In the genomic region with DNA sequence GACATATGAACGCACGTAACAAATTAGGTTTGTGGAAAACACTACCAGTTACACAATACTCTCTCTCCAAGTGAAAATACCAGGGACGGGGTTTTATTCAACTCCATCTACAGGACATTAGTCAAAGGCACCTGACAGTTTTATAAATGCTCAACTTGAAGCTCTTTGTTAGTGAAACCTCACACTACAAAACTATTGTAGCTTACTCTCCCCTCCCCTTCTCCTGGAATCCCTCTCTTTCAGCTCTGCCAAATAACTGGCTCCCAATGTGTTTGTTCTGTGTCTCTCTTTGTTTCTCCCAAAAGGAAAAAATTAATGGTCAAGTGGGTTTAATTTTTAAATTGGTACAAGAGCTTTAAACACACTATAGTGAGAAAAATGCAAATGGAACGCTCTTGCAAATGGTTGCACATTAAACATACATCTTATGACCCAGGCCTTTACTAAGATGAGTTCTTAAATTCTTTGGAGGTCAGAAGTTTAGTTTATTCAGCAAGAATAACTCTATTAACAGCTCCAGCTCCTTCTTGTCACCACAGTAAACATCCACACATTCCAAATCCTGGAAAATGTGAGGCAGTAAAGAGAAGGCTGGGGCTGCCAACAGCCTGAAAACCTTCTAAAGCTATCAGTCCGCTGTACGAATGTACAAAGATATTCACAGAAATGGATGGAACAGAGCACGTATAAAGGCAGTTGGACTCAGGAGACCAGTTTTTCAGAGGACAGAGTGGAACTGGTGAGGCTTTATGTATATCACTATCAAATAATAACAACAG, we compare ENCODE assay signal across 2 cellular contexts.
TF ChIP-seq lines count a peak whose summit lies in the region.

No MANE protein-coding gene starts in this region.

TF ChIP-seq in liver, 16 proteins besides CTCF, POLR2A, EP300 and RAD21:
- TF ChIP-seq NR2F2 (IDR thresholded peaks at IDR 0.05) (peak; percentile 32), YY1 (IDR thresholded peaks at IDR 0.05) (no peak), RXRA (IDR thresholded peaks at IDR 0.05) (peak in 1 of 2 donors; percentile 11), JUND (IDR thresholded peaks at IDR 0.05) (peak in 1 of 2 donors; percentile 63), FOXA2 (IDR thresholded peaks at IDR 0.05) (no peak)
- TF ChIP-seq, protein P1, sequence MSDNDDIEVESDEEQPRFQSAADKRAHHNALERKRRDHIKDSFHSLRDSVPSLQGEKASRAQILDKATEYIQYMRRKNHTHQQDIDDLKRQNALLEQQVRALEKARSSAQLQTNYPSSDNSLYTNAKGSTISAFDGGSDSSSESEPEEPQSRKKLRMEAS (IDR thresholded peaks at IDR 0.05): no peak
TF ChIP-seq in liver: peak in this region for 3.

TF ChIP-seq in HepG2, 621 proteins besides CTCF, POLR2A, EP300 and RAD21:
- TF ChIP-seq DR1 (CRISPR knock-in tag; IDR thresholded peaks at IDR 0.05) (no peak), MLLT10 (CRISPR knock-in tag; IDR thresholded peaks at IDR 0.05) (no peak), MYC (CRISPR knock-in tag; IDR thresholded peaks at IDR 0.05; ENCODE audit: borderline replicate concordance) (no peak), RELA (CRISPR knock-in tag; IDR thresholded peaks at IDR 0.05) (no peak), PHF20 (CRISPR knock-in tag; IDR thresholded peaks at IDR 0.05) (no peak), ZNF354B (CRISPR knock-in tag; IDR thresholded peaks at IDR 0.05) (no peak), ZNF557 (CRISPR knock-in tag; IDR thresholded peaks at IDR 0.05) (no peak), NFATC3 (CRISPR knock-in tag; IDR thresholded peaks at IDR 0.05) (no peak), MAFG (CRISPR knock-in tag; IDR thresholded peaks at IDR 0.05) (no peak), SRSF9 (IDR thresholded peaks at IDR 0.05; ENCODE audit: borderline replicate concordance, insufficient read depth, low read depth, low read length, poor library complexity, severe bottlenecking) (no peak), ZFP41 (CRISPR knock-in tag; IDR thresholded peaks at IDR 0.05; ENCODE audit: borderline replicate concordance) (no peak)
- TF ChIP-seq, protein P2, sequence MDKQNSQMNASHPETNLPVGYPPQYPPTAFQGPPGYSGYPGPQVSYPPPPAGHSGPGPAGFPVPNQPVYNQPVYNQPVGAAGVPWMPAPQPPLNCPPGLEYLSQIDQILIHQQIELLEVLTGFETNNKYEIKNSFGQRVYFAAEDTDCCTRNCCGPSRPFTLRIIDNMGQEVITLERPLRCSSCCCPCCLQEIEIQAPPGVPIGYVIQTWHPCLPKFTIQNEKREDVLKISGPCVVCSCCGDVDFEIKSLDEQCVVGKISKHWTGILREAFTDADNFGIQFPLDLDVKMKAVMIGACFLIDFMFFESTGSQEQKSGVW (CRISPR knock-in tag; IDR thresholded peaks at IDR 0.05; ENCODE audit: borderline replicate concordance): no peak
- TF ChIP-seq, protein P3, sequence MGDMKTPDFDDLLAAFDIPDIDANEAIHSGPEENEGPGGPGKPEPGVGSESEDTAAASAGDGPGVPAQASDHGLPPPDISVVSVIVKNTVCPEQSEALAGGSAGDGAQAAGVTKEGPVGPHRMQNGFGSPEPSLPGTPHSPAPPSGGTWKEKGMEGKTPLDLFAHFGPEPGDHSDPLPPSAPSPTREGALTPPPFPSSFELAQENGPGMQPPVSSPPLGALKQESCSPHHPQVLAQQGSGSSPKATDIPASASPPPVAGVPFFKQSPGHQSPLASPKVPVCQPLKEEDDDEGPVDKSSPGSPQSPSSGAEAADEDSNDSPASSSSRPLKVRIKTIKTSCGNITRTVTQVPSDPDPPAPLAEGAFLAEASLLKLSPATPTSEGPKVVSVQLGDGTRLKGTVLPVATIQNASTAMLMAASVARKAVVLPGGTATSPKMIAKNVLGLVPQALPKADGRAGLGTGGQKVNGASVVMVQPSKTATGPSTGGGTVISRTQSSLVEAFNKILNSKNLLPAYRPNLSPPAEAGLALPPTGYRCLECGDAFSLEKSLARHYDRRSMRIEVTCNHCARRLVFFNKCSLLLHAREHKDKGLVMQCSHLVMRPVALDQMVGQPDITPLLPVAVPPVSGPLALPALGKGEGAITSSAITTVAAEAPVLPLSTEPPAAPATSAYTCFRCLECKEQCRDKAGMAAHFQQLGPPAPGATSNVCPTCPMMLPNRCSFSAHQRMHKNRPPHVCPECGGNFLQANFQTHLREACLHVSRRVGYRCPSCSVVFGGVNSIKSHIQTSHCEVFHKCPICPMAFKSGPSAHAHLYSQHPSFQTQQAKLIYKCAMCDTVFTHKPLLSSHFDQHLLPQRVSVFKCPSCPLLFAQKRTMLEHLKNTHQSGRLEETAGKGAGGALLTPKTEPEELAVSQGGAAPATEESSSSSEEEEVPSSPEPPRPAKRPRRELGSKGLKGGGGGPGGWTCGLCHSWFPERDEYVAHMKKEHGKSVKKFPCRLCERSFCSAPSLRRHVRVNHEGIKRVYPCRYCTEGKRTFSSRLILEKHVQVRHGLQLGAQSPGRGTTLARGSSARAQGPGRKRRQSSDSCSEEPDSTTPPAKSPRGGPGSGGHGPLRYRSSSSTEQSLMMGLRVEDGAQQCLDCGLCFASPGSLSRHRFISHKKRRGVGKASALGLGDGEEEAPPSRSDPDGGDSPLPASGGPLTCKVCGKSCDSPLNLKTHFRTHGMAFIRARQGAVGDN (CRISPR knock-in tag; IDR thresholded peaks at IDR 0.05): no peak
